Comparison of ENCODE assay signal across 20 cellular contexts in genomic region chrX:102833136-102833535, GRCh38.
DNase-seq lines count a peak whose midpoint lies in the region; ATAC-seq, FAIRE-seq and TF ChIP-seq lines count a peak whose summit lies in the region.
"Had no signal": no experiment of that assay in that cellular context is flagged by ENCODE, and none has a peak within 500 bp of the region (broad histone marks: within the 10 kb centered on the region; RNA-seq: fewer than 3 reads in every experiment).

No MANE protein-coding gene starts in this region.

- WGBS in hepatocyte (ENCODE audit: low lambda C conversion rate, missing lambda C conversion rate) = 61% methylated on average over 3 of the region's 3 CpGs

- peaks cover 7% of the 10 kb centered on the region for H3K4me1 Mint-ChIP-seq in astrocyte (ENCODE audit: low read depth, unreplicated experiment)
- no peaks in the 10 kb centered on the region for H3K4me1 Mint-ChIP-seq in stimulated activated memory B cell treated with anti-CD40 and anti-IgM and Interleukin-4, amounts not matched to agents 10 μg/mL and 1 μg/mL and 100 μg/mL, for 72 hours
- no peaks in the 10 kb centered on the region for H3K4me1 Mint-ChIP-seq in activated T-helper 2 cell treated with anti-CD3 and anti-CD28 coated beads, Interferon-gamma antibody, Interleukin-2, Interleukin-4, amounts not matched to agents 10 μg/mL and 5 μg/mL and 100 μg/mL, durations not matched to agents 14 hours and 24 hours and 36 hours (ENCODE audit: low read depth)
- H3K4me1 Mint-ChIP-seq: activated T-helper 17 cell treated with anti-CD3 and anti-CD28 coated beads, Interleukin-2, amount 50 U/mL, for 72 hours; CD8-positive, alpha-beta memory T cell; immature natural killer cell; nephron; T-helper 17 cell had no signal

- no peaks in the 10 kb centered on the region for H3K9me3 ChIP-seq in astrocyte (ENCODE audit: insufficient read depth, low read depth, low read length)
- H3K9me3 ChIP-seq in hepatocyte (ENCODE audit: low read depth) = no peaks in the 10 kb centered on the region
- H3K9me3 ChIP-seq: adrenal gland, uterus had no signal

- peaks cover 2% of the 10 kb centered on the region for H3K36me3 Mint-ChIP-seq in astrocyte (ENCODE audit: low read depth, unreplicated experiment)
- H3K36me3 Mint-ChIP-seq in stimulated activated memory B cell treated with anti-CD40 and anti-IgM and Interleukin-4, amounts not matched to agents 10 μg/mL and 1 μg/mL and 100 μg/mL, for 72 hours = peaks cover 23% of the 10 kb centered on the region
- peaks cover 3% of the 10 kb centered on the region for H3K36me3 Mint-ChIP-seq in activated T-helper 2 cell treated with anti-CD3 and anti-CD28 coated beads, Interferon-gamma antibody, Interleukin-2, Interleukin-4, amounts not matched to agents 10 μg/mL and 5 μg/mL and 100 μg/mL, durations not matched to agents 14 hours and 24 hours and 36 hours (ENCODE audit: low read depth)

- intact Hi-C loops in activated T-helper 2 cell treated with anti-CD3 and anti-CD28 coated beads, Interferon-gamma antibody, Interleukin-2, Interleukin-4, amounts not matched to agents 10 μg/mL and 5 μg/mL and 100 μg/mL, durations not matched to agents 14 hours and 24 hours and 36 hours (cut with micrococcal nuclease) = no loop called here

- ATAC-seq in GM21515 (IDR thresholded peaks at IDR 0.05; ENCODE audit: unreplicated experiment) = no peak
- no peak for ATAC-seq in stimulated activated memory B cell treated with anti-CD40 and anti-IgM and Interleukin-4, amounts not matched to agents 10 μg/mL and 1 μg/mL and 100 μg/mL, for 72 hours
- ATAC-seq: activated CD4-positive, CD25-positive, alpha-beta regulatory T cell treated with anti-CD3 and anti-CD28 coated beads, Interleukin-2, amount 50 U/mL, for 24 hours; activated T-helper 17 cell treated with anti-CD3 and anti-CD28 coated beads, Interleukin-2, amount 50 U/mL, for 72 hours; T-helper 17 cell had no signal

- peak overlapping the region; percentile 99 for H3K27ac Mint-ChIP-seq in astrocyte (ENCODE audit: unreplicated experiment)
- H3K27ac Mint-ChIP-seq in stimulated activated memory B cell treated with anti-CD40 and anti-IgM and Interleukin-4, amounts not matched to agents 10 μg/mL and 1 μg/mL and 100 μg/mL, for 72 hours = no peak overlapping the region
- no peak overlapping the region for H3K27ac Mint-ChIP-seq in activated T-helper 2 cell treated with anti-CD3 and anti-CD28 coated beads, Interferon-gamma antibody, Interleukin-2, Interleukin-4, amounts not matched to agents 10 μg/mL and 5 μg/mL and 100 μg/mL, durations not matched to agents 14 hours and 24 hours and 36 hours
- H3K27ac Mint-ChIP-seq: activated T-helper 17 cell treated with anti-CD3 and anti-CD28 coated beads, Interleukin-2, amount 50 U/mL, for 72 hours; immature natural killer cell; memory B cell; nephron; stimulated activated naive CD8-positive, alpha-beta T cell treated with anti-CD3 and anti-CD28 coated beads, Interleukin-15, Interleukin-2, amounts not matched to agents 100 ng/mL and 50 ng/mL, for 24 hours; T-helper 17 cell had no signal

- H3K9me2 ChIP-seq in hepatocyte (replicated peaks; ENCODE audit: insufficient read depth) = no peaks in the 10 kb centered on the region

- H3K9me3 Mint-ChIP-seq in astrocyte (ENCODE audit: unreplicated experiment) = no peaks in the 10 kb centered on the region
- H3K9me3 Mint-ChIP-seq in stimulated activated memory B cell treated with anti-CD40 and anti-IgM and Interleukin-4, amounts not matched to agents 10 μg/mL and 1 μg/mL and 100 μg/mL, for 72 hours = no peaks in the 10 kb centered on the region
- H3K9me3 Mint-ChIP-seq in activated T-helper 2 cell treated with anti-CD3 and anti-CD28 coated beads, Interferon-gamma antibody, Interleukin-2, Interleukin-4, amounts not matched to agents 10 μg/mL and 5 μg/mL and 100 μg/mL, durations not matched to agents 14 hours and 24 hours and 36 hours = no peaks in the 10 kb centered on the region
- H3K9me3 Mint-ChIP-seq: activated T-helper 17 cell treated with anti-CD3 and anti-CD28 coated beads, Interleukin-2, amount 50 U/mL, for 72 hours; CD8-positive, alpha-beta memory T cell; immature natural killer cell; memory B cell; nephron; stimulated activated naive CD8-positive, alpha-beta T cell treated with anti-CD3 and anti-CD28 coated beads, Interleukin-15, Interleukin-2, amounts not matched to agents 100 ng/mL and 50 ng/mL, for 24 hours had no signal

- peaks cover 11% of the 10 kb centered on the region for H3K4me1 ChIP-seq in astrocyte (ENCODE audit: insufficient read depth, low read length)
- no peaks in the 10 kb centered on the region for H3K4me1 ChIP-seq in hepatocyte (ENCODE audit: insufficient read depth)
- H3K4me1 ChIP-seq: adrenal gland, uterus had no signal

- no peak overlapping the region for H2AFZ ChIP-seq in astrocyte (ENCODE audit: low read depth, low read length)
- no peak overlapping the region for H2AFZ ChIP-seq in hepatocyte

- H3K4me2 ChIP-seq in astrocyte (ENCODE audit: low read length) (peak overlapping the region; percentile 54), hepatocyte (no peak overlapping the region)

- FAIRE-seq in astrocyte (lab: Jason Lieb, UNC) = no peak

- TF ChIP-seq CTCF in astrocyte (IDR thresholded peaks at IDR 0.05; ENCODE audit: insufficient read depth, low read depth, low read length) (no peak), hepatocyte (IDR thresholded peaks at IDR 0.05; ENCODE audit: poor library complexity) (no peak)

- H3K4me3 ChIP-seq in astrocyte (ENCODE audit: insufficient read depth, low read depth, low read length) (no peak overlapping the region), hepatocyte (no peak overlapping the region)
- H3K4me3 ChIP-seq: adrenal gland, coronary artery, uterus had no signal

- H3K79me2 ChIP-seq in astrocyte (ENCODE audit: insufficient read depth, low read length) (no peaks in the 10 kb centered on the region), hepatocyte (no peaks in the 10 kb centered on the region)

- H3K27me3 Mint-ChIP-seq in astrocyte (ENCODE audit: low read depth, unreplicated experiment) = no peaks in the 10 kb centered on the region
- H3K27me3 Mint-ChIP-seq in stimulated activated memory B cell treated with anti-CD40 and anti-IgM and Interleukin-4, amounts not matched to agents 10 μg/mL and 1 μg/mL and 100 μg/mL, for 72 hours = no peaks in the 10 kb centered on the region
- H3K27me3 Mint-ChIP-seq in activated T-helper 2 cell treated with anti-CD3 and anti-CD28 coated beads, Interferon-gamma antibody, Interleukin-2, Interleukin-4, amounts not matched to agents 10 μg/mL and 5 μg/mL and 100 μg/mL, durations not matched to agents 14 hours and 24 hours and 36 hours (ENCODE audit: low read depth) = no peaks in the 10 kb centered on the region
- H3K27me3 Mint-ChIP-seq: activated T-helper 17 cell treated with anti-CD3 and anti-CD28 coated beads, Interleukin-2, amount 50 U/mL, for 72 hours; memory B cell; stimulated activated naive CD8-positive, alpha-beta T cell treated with anti-CD3 and anti-CD28 coated beads, Interleukin-15, Interleukin-2, amounts not matched to agents 100 ng/mL and 50 ng/mL, for 24 hours; T-helper 17 cell had no signal

- H3K27me3 ChIP-seq in astrocyte (ENCODE audit: insufficient read depth, low read length) = no peaks in the 10 kb centered on the region
- H3K27me3 ChIP-seq in hepatocyte = no peaks in the 10 kb centered on the region
- H3K27me3 ChIP-seq: uterus had no signal

- no peak overlapping the region for H3K4me3 Mint-ChIP-seq in astrocyte (ENCODE audit: unreplicated experiment)
- H3K4me3 Mint-ChIP-seq in stimulated activated memory B cell treated with anti-CD40 and anti-IgM and Interleukin-4, amounts not matched to agents 10 μg/mL and 1 μg/mL and 100 μg/mL, for 72 hours = no peak overlapping the region
- H3K4me3 Mint-ChIP-seq in activated T-helper 2 cell treated with anti-CD3 and anti-CD28 coated beads, Interferon-gamma antibody, Interleukin-2, Interleukin-4, amounts not matched to agents 10 μg/mL and 5 μg/mL and 100 μg/mL, durations not matched to agents 14 hours and 24 hours and 36 hours (ENCODE audit: low read depth) = no peak overlapping the region
- H3K4me3 Mint-ChIP-seq: activated T-helper 17 cell treated with anti-CD3 and anti-CD28 coated beads, Interleukin-2, amount 50 U/mL, for 72 hours; CD8-positive, alpha-beta memory T cell; immature natural killer cell; memory B cell; nephron; stimulated activated naive CD8-positive, alpha-beta T cell treated with anti-CD3 and anti-CD28 coated beads, Interleukin-15, Interleukin-2, amounts not matched to agents 100 ng/mL and 50 ng/mL, for 24 hours; T-helper 17 cell had no signal

- H3K27ac ChIP-seq in astrocyte (ENCODE audit: low read depth, low read length) (peak overlapping the region; percentile 83), hepatocyte (no peak overlapping the region)
- H3K27ac ChIP-seq: adrenal gland, coronary artery, uterus had no signal

- H3K9ac ChIP-seq in astrocyte (ENCODE audit: low read length) = peak overlapping the region; percentile 64

- DNase-seq in A172 (ENCODE audit: low spot score) = peak; percentile 1
- peak; percentile 31 for DNase-seq in GM03348 (ENCODE audit: low spot score)
- peak; percentile 55 for DNase-seq in astrocyte (ENCODE audit: low read depth)
- peak; percentile 4 for DNase-seq in hepatic stellate cell (ENCODE audit: low spot score)
- no peak for DNase-seq in hepatocyte (ENCODE audit: low spot score)
- DNase-seq in activated T-helper 2 cell treated with anti-CD3 and anti-CD28 coated beads, Interferon-gamma antibody, Interleukin-2, Interleukin-4, amounts not matched to agents 10 μg/mL and 5 μg/mL and 100 μg/mL, durations not matched to agents 14 hours and 24 hours and 36 hours (ENCODE audit: low spot score) = no peak
- DNase-seq: CD8-positive, alpha-beta memory T cell; immature natural killer cell; NCI-H446; T-helper 17 cell; uterus had no signal

- H4K20me1 ChIP-seq in astrocyte (ENCODE audit: insufficient read depth, low read length) = no peaks in the 10 kb centered on the region
- no peaks in the 10 kb centered on the region for H4K20me1 ChIP-seq in hepatocyte (ENCODE audit: insufficient read depth, poor library complexity, severe bottlenecking)

- H3K36me3 ChIP-seq in astrocyte (ENCODE audit: insufficient read depth, low read length) (no peaks in the 10 kb centered on the region), hepatocyte (replicated peaks; ENCODE audit: insufficient read depth, low read depth) (no peaks in the 10 kb centered on the region)
- H3K36me3 ChIP-seq: adrenal gland, uterus had no signal

Comparison
In these comparisons a context has a peak if more than half of its experiments do, and no peak if none do; other contexts are left out.
1. DNase-seq: peak in A172 (single experiment), GM03348 (single experiment), astrocyte (single experiment) and hepatic stellate cell (single experiment); none in hepatocyte (single experiment) and activated T-helper 2 cell treated with anti-CD3 and anti-CD28 coated beads, Interferon-gamma antibody, Interleukin-2, Interleukin-4, amounts not matched to agents 10 μg/mL and 5 μg/mL and 100 μg/mL, durations not matched to agents 14 hours and 24 hours and 36 hours (single experiment).